ENCODE assay signal across 9 cellular contexts in the genomic region with DNA sequence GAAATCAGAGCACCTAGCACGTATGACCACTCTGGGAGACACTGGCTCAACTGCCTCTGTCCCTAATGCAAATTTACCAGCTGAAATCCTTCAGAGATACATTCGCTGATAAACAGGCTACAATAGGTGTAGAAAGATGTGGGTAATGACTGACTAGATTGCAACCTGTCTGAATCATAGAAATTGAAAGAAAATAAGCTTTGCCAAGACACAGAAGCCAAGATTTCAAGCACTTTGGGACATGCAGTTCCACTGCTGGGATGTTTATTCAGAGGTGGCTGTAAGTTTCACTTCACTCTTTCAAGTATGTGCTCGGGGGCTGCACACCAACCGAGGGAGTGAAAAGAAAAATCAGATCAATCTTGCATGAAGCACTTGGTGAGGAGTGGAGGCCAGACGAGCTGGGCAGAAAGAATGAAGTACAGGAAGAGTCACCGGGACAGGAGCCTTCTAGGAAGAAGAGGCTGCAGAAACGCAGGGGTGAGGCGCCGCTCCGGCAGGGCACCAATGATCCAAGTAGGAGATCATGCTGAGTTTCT.
DNase-seq lines count a peak whose midpoint lies in the region; ATAC-seq and TF ChIP-seq lines count a peak whose summit lies in the region.
"Had no signal": no experiment of that assay in that cellular context is flagged by ENCODE, and none has a peak within 500 bp of the region (broad histone marks: within the 10 kb centered on the region; RNA-seq: fewer than 3 reads in every experiment).

No MANE protein-coding gene starts in this region.

- no peak for DNase-seq in AG10803 (ENCODE audit: low read depth)
- peak; percentile 17 for DNase-seq in fibroblast of pulmonary artery (ENCODE audit: low read depth)
- no peak for DNase-seq in NK-92 treated with Interleukin-12 subunit alpha and Interleukin-12 subunit beta, amount 100 ng/mL, for 24 hours (lab: John Stamatoyannopoulos, UW)
- no peak for DNase-seq in tibial nerve (ENCODE audit: low spot score in 2 of 2)
- DNase-seq in activated T-cell treated with anti-CD3 and anti-CD28 coated beads, Interleukin-2, amount 50 U/mL, for 24 hours: no peak
- no peak for DNase-seq in superior temporal gyrus (ENCODE audit: extremely low spot score)
- DNase-seq: CD8-positive, alpha-beta memory T cell had no signal

- H3K9me3 Mint-ChIP-seq in activated T-cell treated with anti-CD3 and anti-CD28 coated beads, Interleukin-2, amount 50 U/mL, for 24 hours: no peaks in the 10 kb centered on the region
- H3K9me3 Mint-ChIP-seq: CD8-positive, alpha-beta memory T cell had no signal

- no peak overlapping the region for H3K27ac ChIP-seq in tibial nerve

- H3K36me3 Mint-ChIP-seq in activated T-cell treated with anti-CD3 and anti-CD28 coated beads, Interleukin-2, amount 50 U/mL, for 24 hours (ENCODE audit: low read depth): no peaks in the 10 kb centered on the region
- H3K36me3 Mint-ChIP-seq: CD8-positive, alpha-beta memory T cell had no signal

- ATAC-seq in GM19455 (IDR thresholded peaks at IDR 0.05; ENCODE audit: unreplicated experiment) (peak; percentile 53), HG03378 (IDR thresholded peaks at IDR 0.05; ENCODE audit: unreplicated experiment) (peak; percentile 50)

- peaks cover 0 to 3% (median 0%) of the 10 kb centered on the region in 4 donors for H3K4me1 ChIP-seq in tibial nerve

- TF ChIP-seq CTCF in AG10803 (conservative IDR thresholded peaks at IDR 0.05; ENCODE audit: low read length): no peak
- TF ChIP-seq CTCF in fibroblast of pulmonary artery (IDR thresholded peaks at IDR 0.05; ENCODE audit: low read length, missing control alignments): no peak
- TF ChIP-seq CTCF in tibial nerve (IDR thresholded peaks at IDR 0.05): no peak

- H3K9me3 ChIP-seq in tibial nerve: no peaks in the 10 kb centered on the region

- H3K36me3 ChIP-seq in tibial nerve: no peaks in the 10 kb centered on the region

- H3K4me1 Mint-ChIP-seq in activated T-cell treated with anti-CD3 and anti-CD28 coated beads, Interleukin-2, amount 50 U/mL, for 24 hours (ENCODE audit: low read depth): no peaks in the 10 kb centered on the region
- H3K4me1 Mint-ChIP-seq: CD8-positive, alpha-beta memory T cell had no signal

- no peak for TF ChIP-seq POLR2A in tibial nerve (IDR thresholded peaks at IDR 0.05)

- WGBS in tibial nerve, 2 donors: 77 to 78% methylated on average over 10 of the region's 10 CpGs

- H3K27ac Mint-ChIP-seq in activated T-cell treated with anti-CD3 and anti-CD28 coated beads, Interleukin-2, amount 50 U/mL, for 24 hours: no peak overlapping the region
- H3K27ac Mint-ChIP-seq: CD8-positive, alpha-beta memory T cell had no signal

- peaks cover 5% of the 10 kb centered on the region for H3K27me3 Mint-ChIP-seq in activated T-cell treated with anti-CD3 and anti-CD28 coated beads, Interleukin-2, amount 50 U/mL, for 24 hours
- H3K27me3 Mint-ChIP-seq: CD8-positive, alpha-beta memory T cell had no signal

- H3K27me3 ChIP-seq in tibial nerve: no peaks in the 10 kb centered on the region

- peak overlapping the region; percentile 30 for H3K4me3 ChIP-seq in AG10803 (ENCODE audit: low read length)
- H3K4me3 ChIP-seq in fibroblast of pulmonary artery (replicated peaks; ENCODE audit: low read depth, low read length): no peak overlapping the region
- H3K4me3 ChIP-seq in tibial nerve: no peak overlapping the region

- H3K4me3 Mint-ChIP-seq in activated T-cell treated with anti-CD3 and anti-CD28 coated beads, Interleukin-2, amount 50 U/mL, for 24 hours: no peak overlapping the region
- H3K4me3 Mint-ChIP-seq: CD8-positive, alpha-beta memory T cell had no signal

- TF ChIP-seq EP300 in tibial nerve (IDR thresholded peaks at IDR 0.05): no peak
